In genomic region chr16:3007059-3007956, GRCh38 we compare ENCODE assay signal across 12 cellular contexts. TPM values are rescaled to one million over a fixed set of nuclear protein-coding genes. Genes with fewer than 3 reads are reported as not detected.
DNase-seq lines count a peak whose midpoint lies in the region; ATAC-seq and TF ChIP-seq lines count a peak whose summit lies in the region.
"Had no signal": no experiment of that assay in that cellular context is flagged by ENCODE, and none has a peak within 500 bp of the region (broad histone marks: within the 10 kb centered on the region; RNA-seq: fewer than 3 reads in every experiment).

No MANE protein-coding gene starts in this region.

- H3K9me3 Mint-ChIP-seq in activated T-cell treated with anti-CD3 and anti-CD28 coated beads, Interleukin-2, amount 50 U/mL, for 24 hours = no peaks in the 10 kb centered on the region

- H4K20me1 ChIP-seq in BLaER1 treated with 17β-estradiol and CSF1 and Interleukin-3, amounts not matched to agents 10 nM and 100 nM = peaks cover 0 to 5% (median 0%) of the 10 kb centered on the region in 11 experiments; a peak in 4 of 22 replicates
- no peaks in the 10 kb centered on the region for H4K20me1 ChIP-seq in PC-3 (ENCODE audit: low read length)

- CTCF ChIA-PET in PC-3 (lab: Charles Lee) = no interaction called here

- H3K4me3 Mint-ChIP-seq in activated T-cell treated with anti-CD3 and anti-CD28 coated beads, Interleukin-2, amount 50 U/mL, for 24 hours = no peak overlapping the region

- H3F3A ChIP-seq in PC-3 (ENCODE audit: low read length, unreplicated experiment) = no peaks in the 10 kb centered on the region

- BruUV-seq in PC-3 (replicated peaks; lab: Mats Ljungman, UMichigan) = no TSS peak

- intact Hi-C loops in PC-3 (cut with micrococcal nuclease) = no loop called here

- WGBS in liver = 31% methylated on average over 13 of the region's 13 CpGs

- H3K27ac ChIP-seq in BLaER1 treated with 17β-estradiol and CSF1 and Interleukin-3, amounts not matched to agents 10 nM and 100 nM = peak overlapping the region in 7 of 11 experiments; percentile 20 to 57 (median 42); a peak in 7 of 22 replicates
- peak overlapping the region; percentile 90 for H3K27ac ChIP-seq in HL-60 (replicated peaks)
- H3K27ac ChIP-seq in liver (ENCODE audit: low read depth in 1 of 2, low read length in 2 of 2) = peak overlapping the region; percentile 78 to 90
- H3K27ac ChIP-seq in PC-3 (ENCODE audit: low read length) = no peak overlapping the region

- no peak overlapping the region for H2AFZ ChIP-seq in PC-3 (ENCODE audit: low read length)

- H3K4me2 ChIP-seq in BLaER1 treated with 17β-estradiol and CSF1 and Interleukin-3, amounts not matched to agents 10 nM and 100 nM = peak overlapping the region; percentile 89 to 100 (median 99)
- H3K4me2 ChIP-seq in PC-3 (ENCODE audit: low read length) = no peak overlapping the region

- no peaks in the 10 kb centered on the region for H3K9me2 ChIP-seq in PC-3 (replicated peaks; ENCODE audit: low read length)

- H3K27me3 ChIP-seq in BLaER1 treated with 17β-estradiol and CSF1 and Interleukin-3, amounts not matched to agents 10 nM and 100 nM = peaks cover 46 to 97% (median 82%) of the 10 kb centered on the region in 11 experiments
- H3K27me3 ChIP-seq in HL-60 (ENCODE audit: insufficient read depth, poor library complexity, severe bottlenecking) (no peaks in the 10 kb centered on the region), liver (ENCODE audit: control insufficient read depth in 4 of 4, insufficient read depth in 4 of 4, low read length in 3 of 4) (no peaks in the 10 kb centered on the region), PC-3 (ENCODE audit: low read length) (no peaks in the 10 kb centered on the region)

- no peak overlapping the region for H3K27ac Mint-ChIP-seq in activated T-cell treated with anti-CD3 and anti-CD28 coated beads, Interleukin-2, amount 50 U/mL, for 24 hours

- ATAC-seq in PC-3 = no peak

- H3K4me1 Mint-ChIP-seq in activated T-cell treated with anti-CD3 and anti-CD28 coated beads, Interleukin-2, amount 50 U/mL, for 24 hours (ENCODE audit: low read depth) = peaks cover 26% of the 10 kb centered on the region

- no peaks in the 10 kb centered on the region for H3K36me3 ChIP-seq in BLaER1 treated with 17β-estradiol and CSF1 and Interleukin-3, amounts not matched to agents 10 nM and 100 nM
- H3K36me3 ChIP-seq in liver (ENCODE audit: control insufficient read depth in 4 of 4, insufficient read depth in 3 of 4, low read depth in 1 of 4, low read length in 3 of 4) (no peaks in the 10 kb centered on the region), PC-3 (ENCODE audit: low read depth, low read length) (no peaks in the 10 kb centered on the region)

- peaks cover 37 to 60% (median 42%) of the 10 kb centered on the region in 10 experiments for H3K4me1 ChIP-seq in BLaER1 treated with 17β-estradiol and CSF1 and Interleukin-3, amounts not matched to agents 10 nM and 100 nM
- peaks cover 15 to 38% (median 26%) of the 10 kb centered on the region in 4 donors for H3K4me1 ChIP-seq in liver (ENCODE audit: control insufficient read depth in 4 of 4, insufficient read depth in 4 of 4, low read length in 3 of 4)
- H3K4me1 ChIP-seq in PC-3 (ENCODE audit: insufficient read depth, low read length) = peaks cover 24% of the 10 kb centered on the region

- no peaks in the 10 kb centered on the region for H3K36me3 Mint-ChIP-seq in activated T-cell treated with anti-CD3 and anti-CD28 coated beads, Interleukin-2, amount 50 U/mL, for 24 hours (ENCODE audit: low read depth)

- no peaks in the 10 kb centered on the region for H3K9me3 ChIP-seq in BLaER1 treated with 17β-estradiol and CSF1 and Interleukin-3, amounts not matched to agents 10 nM and 100 nM (replicated peaks in 1 of 11)
- H3K9me3 ChIP-seq in liver (ENCODE audit: control insufficient read depth in 4 of 4, low read length in 3 of 4) = no peaks in the 10 kb centered on the region
- no peaks in the 10 kb centered on the region for H3K9me3 ChIP-seq in PC-3 (ENCODE audit: low read length)

- peak in 1 of 2 donors; percentile 8 for TF ChIP-seq RAD21 in liver (IDR thresholded peaks at IDR 0.05)

- peak overlapping the region; percentile 28 to 64 (median 46); a peak in 19 of 20 replicates for H3K4me3 ChIP-seq in BLaER1 treated with 17β-estradiol and CSF1 and Interleukin-3, amounts not matched to agents 10 nM and 100 nM
- H3K4me3 ChIP-seq in HL-60 (replicated peaks; ENCODE audit: insufficient read depth, low read length) (no peak overlapping the region), liver (ENCODE audit: low read depth in 1 of 3, low read length in 3 of 3) (no peak overlapping the region), PC-3 (ENCODE audit: low read length) (no peak overlapping the region)

- DNase-seq in HL-60 (ENCODE audit: low read depth in 1 of 2, low spot score in 1 of 2) (peak in 1 of 2 experiments; percentile 84), UCSD-AML1 (lab: John Stamatoyannopoulos, UW; ENCODE audit: unreplicated experiment) (peak; percentile 51), PC-3 (no peak), GM19240 (ENCODE audit: insufficient read length, low spot score) (no peak)
- DNase-seq in activated T-cell treated with anti-CD3 and anti-CD28 coated beads, Interleukin-2, amount 50 U/mL, for 24 hours = no peak
- no peak for DNase-seq in effector CD4-positive, alpha-beta T cell
- DNase-seq: activated naive CD4-positive, alpha-beta T cell; kidney; NCI-H345; T-helper 9 cell had no signal

- peak overlapping the region in 8 of 11 experiments; percentile 4 to 53 (median 39); a peak in 13 of 22 replicates for H3K9ac ChIP-seq in BLaER1 treated with 17β-estradiol and CSF1 and Interleukin-3, amounts not matched to agents 10 nM and 100 nM
- H3K9ac ChIP-seq in liver (ENCODE audit: low read depth in 1 of 2, low read length in 2 of 2) = peak overlapping the region in 1 of 2 donors; percentile 37
- no peak overlapping the region for H3K9ac ChIP-seq in PC-3 (ENCODE audit: low read length)

- POLR2A ChIA-PET in PC-3 (lab: Charles Lee; ENCODE audit: unreplicated experiment) = no interaction called here

- no peak for TF ChIP-seq CTCF in HL-60 (IDR thresholded peaks at IDR 0.05; ENCODE audit: insufficient read depth, low read length)
- no peak for TF ChIP-seq CTCF in liver (IDR thresholded peaks at IDR 0.05; ENCODE audit: low read depth, low read length, missing input control)
- TF ChIP-seq CTCF in PC-3 (conservative IDR thresholded peaks at IDR 0.05; ENCODE audit: low read depth, low read length) = no peak

- peaks cover 14% of the 10 kb centered on the region for H3K27me3 Mint-ChIP-seq in activated T-cell treated with anti-CD3 and anti-CD28 coated beads, Interleukin-2, amount 50 U/mL, for 24 hours

- 0 out of 2 replicates have a peak, but pooled peaks cover 3% of the 10 kb centered on the region for H3K79me2 ChIP-seq in PC-3 (ENCODE audit: low read length)

TF ChIP-seq in liver, 16 proteins besides CTCF, POLR2A, EP300 and RAD21 (continues in another document):
- TF ChIP-seq HNF4G (IDR thresholded peaks at IDR 0.05) (peak; percentile 55), MAX (IDR thresholded peaks at IDR 0.05) (peak; percentile 61), EGR1 (IDR thresholded peaks at IDR 0.05; ENCODE audit: low read depth in 2 of 2) (peak in 1 of 2 donors; percentile 15), NR2F2 (IDR thresholded peaks at IDR 0.05) (no peak), FOXA1 (IDR thresholded peaks at IDR 0.05) (no peak), RXRA (IDR thresholded peaks at IDR 0.05) (peak; percentile 58 to 70), JUND (IDR thresholded peaks at IDR 0.05) (peak in 1 of 2 donors; percentile 34), TAF1 (conservative IDR thresholded peaks at IDR 0.05) (no peak), HNF4A (conservative IDR thresholded peaks at IDR 0.05) (peak; percentile 87 to 92), SP1 (IDR thresholded peaks at IDR 0.05) (peak; percentile 87), ZBTB33 (IDR thresholded peaks at IDR 0.05) (no peak), GABPA (IDR thresholded peaks at IDR 0.05 in 1 of 2, conservative IDR thresholded peaks at IDR 0.05 in 1 of 2) (peak in 1 of 2 donors; percentile 21), ATF3 (IDR thresholded peaks at IDR 0.05) (no peak)

RNA-seq across cellular contexts. Expression of gene CLDN9, which starts 5.4 kb away (rescaled TPM):
- under 1 TPM; 0.05 to 0.25 TPM for total RNA-seq in liver
- polyA plus RNA-seq in liver = under 1 TPM; 0.25 to 0.32 TPM
- total RNA-seq in PC-3 (2014; rRNA removed) = 0.33 and 1.2 TPM in 2 replicates

RNA-seq across cellular contexts. Expression of gene CLDN6, which starts 10.7 kb away (rescaled TPM):
- under 1 TPM in 1 of 2 donors, not detected in 1; 0.75 TPM for total RNA-seq in liver
- polyA plus RNA-seq in liver = not detected
- not detected in 2 replicates for total RNA-seq in PC-3 (2014; rRNA removed)

RNA-seq across cellular contexts. Expression of gene TNFRSF12A, which starts 12.9 kb away (rescaled TPM):
- 1 to 10 TPM; 7.9 to 8.8 TPM for total RNA-seq in liver
- polyA plus RNA-seq in liver = 10 to 100 TPM in 1 of 2 donors, 1 to 10 TPM in 1; 9.4 to 35.5 TPM
- total RNA-seq in PC-3 (2014; rRNA removed) = 667 and 713 TPM in 2 replicates

RNA-seq across cellular contexts. Expression of gene HCFC1R1, which starts 16.4 kb away (rescaled TPM):
- 1 to 10 TPM; 1.4 to 2.2 TPM for total RNA-seq in liver
- polyA plus RNA-seq in liver = 10 to 100 TPM; 16.3 to 17.6 TPM
- total RNA-seq in PC-3 (2014; rRNA removed) = 56.4 and 56.6 TPM in 2 replicates

RNA-seq across cellular contexts. Expression of gene THOC6, which starts 16.5 kb away (rescaled TPM):
- total RNA-seq in liver (10 to 100 TPM; 12.6 to 14.8 TPM), PC-3 (2014; rRNA removed) (40.3 and 47.3 TPM in 2 replicates)
- 10 to 100 TPM; 10.8 TPM for polyA plus RNA-seq in liver

Comparison
In these comparisons a context has a peak if more than half of its experiments do, and no peak if none do; other contexts are left out.
1. H3K4me3 ChIP-seq: peak in BLaER1 treated with 17β-estradiol and CSF1 and Interleukin-3, amounts not matched to agents 10 nM and 100 nM (10 of 10); none in HL-60 (single experiment), liver (0 of 3) and PC-3 (single experiment).
2. RNA of gene TNFRSF12A, which starts 12.9 kb away (total RNA-seq): 667 to 713 TPM in PC-3; 7.9 to 8.8 TPM in liver; every median in the first group is over 10 times any median in the second.